Comparison of ENCODE assay signal across 24 cellular contexts in genomic region chr10:28149760-28150159, GRCh38.
"Had no signal": no experiment of that assay in that cellular context is flagged by ENCODE, and none has a peak within 500 bp of the region (broad histone marks: within the 10 kb centered on the region; RNA-seq: fewer than 3 reads in every experiment).

No MANE protein-coding gene starts in this region.

- H3K27ac ChIP-seq: coronary artery, dorsolateral prefrontal cortex, esophagus muscularis mucosa, gastrocnemius medialis, heart left ventricle, hepatocyte, left lung, lower lobe of right lung had no signal

- H3K4me3 ChIP-seq: coronary artery, dorsolateral prefrontal cortex, esophagus muscularis mucosa, gastrocnemius medialis, heart left ventricle, hepatocyte, left lung, lower lobe of right lung, mucosa of descending colon had no signal

- DNase-seq: dermis blood vessel endothelial cell; effector CD4-positive, alpha-beta T cell; effector memory CD4-positive, alpha-beta T cell; foreskin melanocyte; gastrocnemius medialis; heart left ventricle; hypothalamus; immature natural killer cell; islet precursor cell; kidney; kidney glomerular epithelial cell; left lung; left ventricle myocardium superior; lower lobe of right lung; mesenchymal stem cell; mucosa of descending colon; naive B cell had no signal

- H3K4me3 Mint-ChIP-seq: immature natural killer cell, mesothelial cell of epicardium, naive B cell had no signal

- FAIRE-seq: colon, endothelial cell of umbilical vein, kidney had no signal

- ATAC-seq: gastrocnemius medialis, heart left ventricle, left lung, left ventricle myocardium superior, lower lobe of right lung, mucosa of descending colon had no signal

- H3K27me3 Mint-ChIP-seq: naive B cell had no signal

- H3K27ac Mint-ChIP-seq: immature natural killer cell, mesothelial cell of epicardium, naive B cell had no signal

- H3K27me3 ChIP-seq: dorsolateral prefrontal cortex, esophagus muscularis mucosa, gastrocnemius medialis, heart left ventricle, hepatocyte, left lung had no signal

- H3K36me3 ChIP-seq: gastrocnemius medialis had no signal

- H3K4me1 ChIP-seq: gastrocnemius medialis, heart left ventricle, left lung, lower lobe of right lung had no signal

- H3K4me1 Mint-ChIP-seq: naive B cell had no signal

- H3K9me3 ChIP-seq: esophagus muscularis mucosa, gastrocnemius medialis, heart left ventricle, left lung, lower lobe of right lung, mucosa of descending colon had no signal

- H3K36me3 Mint-ChIP-seq: mesothelial cell of epicardium, naive B cell had no signal

- H3K9me3 Mint-ChIP-seq: immature natural killer cell, mesothelial cell of epicardium, naive B cell had no signal
